ENCODE assay signal across 14 cellular contexts in genomic region chr3:123745184-123745855, GRCh38.
A peak's percentile ranks its signal among the peaks of the same experiment; 100 is the strongest.
DNase-seq lines count a peak whose midpoint lies in the region; ATAC-seq, FAIRE-seq and TF ChIP-seq lines count a peak whose summit lies in the region.
"Had no signal": no experiment of that assay in that cellular context is flagged by ENCODE, and none has a peak within 500 bp of the region (broad histone marks: within the 10 kb centered on the region; RNA-seq: fewer than 3 reads in every experiment).

No MANE protein-coding gene starts in this region.

- H3K79me2 ChIP-seq in GM23338 (replicated peaks; ENCODE audit: insufficient read depth): no peaks in the 10 kb centered on the region

- no peak overlapping the region for H3K4me3 ChIP-seq in GM23338
- H3K4me3 ChIP-seq in WERI-Rb-1 (ENCODE audit: low read depth, low read length): no peak overlapping the region
- H3K4me3 ChIP-seq in small intestine (ENCODE audit: low read depth in 1 of 2, low read length in 2 of 2): no peak overlapping the region
- H3K4me3 ChIP-seq: adrenal gland had no signal

- DNase-seq in GM23338 (ENCODE audit: low spot score) (peak; percentile 57), WERI-Rb-1 (no peak), glomerular visceral epithelial cell (ENCODE audit: extremely low spot score) (peak; percentile 41), small intestine (no peak), erythroblast (lab: John Stamatoyannopoulos, UW) (no peak)
- DNase-seq: activated CD8-positive, alpha-beta T cell treated with anti-CD3 and anti-CD28 coated beads for 36 hours; adrenal gland; C1 segment of cervical spinal cord; NCI-H187 treated with DMSO at 0.1 percent for 48 hours; SHP77 had no signal

- H3K36me3 Mint-ChIP-seq in GM23338 (ENCODE audit: low read depth): no peaks in the 10 kb centered on the region
- H3K36me3 Mint-ChIP-seq in stimulated activated memory B cell treated with anti-CD40 and anti-IgM and Interleukin-4, amounts not matched to agents 10 μg/mL and 1 μg/mL and 100 μg/mL, for 72 hours: no peaks in the 10 kb centered on the region

- H3K9me2 ChIP-seq in GM23338 (ENCODE audit: insufficient read depth): 0 out of 2 replicates have a peak, but pooled peaks cover 3% of the 10 kb centered on the region

- ATAC-seq in GM23338: peak; percentile 74
- ATAC-seq in GM19035 (IDR thresholded peaks at IDR 0.05; ENCODE audit: unreplicated experiment): no peak
- ATAC-seq in stimulated activated memory B cell treated with anti-CD40 and anti-IgM and Interleukin-4, amounts not matched to agents 10 μg/mL and 1 μg/mL and 100 μg/mL, for 72 hours: no peak
- ATAC-seq: activated CD8-positive, alpha-beta T cell treated with anti-CD3 and anti-CD28 coated beads for 36 hours had no signal

- no peaks in the 10 kb centered on the region for H3F3A ChIP-seq in GM23338 (replicated peaks; ENCODE audit: low read depth)

- no peak overlapping the region for H3K27ac Mint-ChIP-seq in GM23338
- H3K27ac Mint-ChIP-seq in stimulated activated memory B cell treated with anti-CD40 and anti-IgM and Interleukin-4, amounts not matched to agents 10 μg/mL and 1 μg/mL and 100 μg/mL, for 72 hours: no peak overlapping the region
- H3K27ac Mint-ChIP-seq: activated CD8-positive, alpha-beta T cell treated with anti-CD3 and anti-CD28 coated beads for 36 hours had no signal

- H3K27me3 ChIP-seq in GM23338 (ENCODE audit: insufficient read depth) (no peaks in the 10 kb centered on the region), WERI-Rb-1 (ENCODE audit: insufficient read depth, low read depth, severe bottlenecking) (no peaks in the 10 kb centered on the region), small intestine (ENCODE audit: control insufficient read depth in 2 of 2, insufficient read depth in 2 of 2, low read length in 2 of 2) (no peaks in the 10 kb centered on the region)
- H3K27me3 ChIP-seq: adrenal gland had no signal

- H3K27ac ChIP-seq in 22Rv1 (no peak overlapping the region), GM23338 (ENCODE audit: low read depth) (no peak overlapping the region), WERI-Rb-1 (no peak overlapping the region), small intestine (ENCODE audit: low read depth in 1 of 2, low read length in 1 of 2) (no peak overlapping the region)
- H3K27ac ChIP-seq: adrenal gland had no signal

- TF ChIP-seq CTCF in 22Rv1 (IDR thresholded peaks at IDR 0.05) (peak; percentile 19; the same call in 1 of the 2 replicates), GM23338 (conservative IDR thresholded peaks at IDR 0.05; ENCODE audit: low read depth in 2 of 2) (peak; percentile 59 to 62), WERI-Rb-1 (IDR thresholded peaks at IDR 0.05; ENCODE audit: low read depth, low read length) (peak; percentile 34; the same call in 1 of the 2 replicates)

- no peaks in the 10 kb centered on the region for H3K4me1 ChIP-seq in GM23338 (ENCODE audit: insufficient read depth)
- no peaks in the 10 kb centered on the region for H3K4me1 ChIP-seq in small intestine (ENCODE audit: control insufficient read depth in 2 of 2, insufficient read depth in 1 of 2, low read depth in 1 of 2, low read length in 1 of 2)
- H3K4me1 ChIP-seq: adrenal gland had no signal

- no peak overlapping the region for H2AFZ ChIP-seq in GM23338

- H3K4me3 Mint-ChIP-seq in GM23338: no peak overlapping the region
- no peak overlapping the region for H3K4me3 Mint-ChIP-seq in stimulated activated memory B cell treated with anti-CD40 and anti-IgM and Interleukin-4, amounts not matched to agents 10 μg/mL and 1 μg/mL and 100 μg/mL, for 72 hours
- H3K4me3 Mint-ChIP-seq: activated CD8-positive, alpha-beta T cell treated with anti-CD3 and anti-CD28 coated beads for 36 hours had no signal

- TF ChIP-seq POLR2A in erythroblast (IDR thresholded peaks at IDR 0.05; ENCODE audit: low read length): no peak

- 89 to 94% (median 92%) methylated on average over 1 of the region's 1 CpG for WGBS in small intestine, 3 donors

- no peaks in the 10 kb centered on the region for H3K36me3 ChIP-seq in GM23338 (ENCODE audit: insufficient read depth)
- H3K36me3 ChIP-seq in WERI-Rb-1: no peaks in the 10 kb centered on the region
- H3K36me3 ChIP-seq in small intestine (ENCODE audit: control insufficient read depth in 2 of 2, insufficient read depth in 2 of 2, low read length in 2 of 2): no peaks in the 10 kb centered on the region
- H3K36me3 ChIP-seq: adrenal gland had no signal

- peaks cover 2% of the 10 kb centered on the region for H3K27me3 Mint-ChIP-seq in GM23338 (ENCODE audit: insufficient read depth, low read depth, poor library complexity)
- H3K27me3 Mint-ChIP-seq in stimulated activated memory B cell treated with anti-CD40 and anti-IgM and Interleukin-4, amounts not matched to agents 10 μg/mL and 1 μg/mL and 100 μg/mL, for 72 hours: peaks cover 31% of the 10 kb centered on the region

- no peaks in the 10 kb centered on the region for H4K20me1 ChIP-seq in GM23338 (replicated peaks; ENCODE audit: insufficient read depth)

- H3K9me3 Mint-ChIP-seq in GM23338: no peaks in the 10 kb centered on the region
- H3K9me3 Mint-ChIP-seq in stimulated activated memory B cell treated with anti-CD40 and anti-IgM and Interleukin-4, amounts not matched to agents 10 μg/mL and 1 μg/mL and 100 μg/mL, for 72 hours: no peaks in the 10 kb centered on the region
- H3K9me3 Mint-ChIP-seq: activated CD8-positive, alpha-beta T cell treated with anti-CD3 and anti-CD28 coated beads for 36 hours had no signal

- H3K9me3 ChIP-seq in WERI-Rb-1 (ENCODE audit: severe bottlenecking) (no peaks in the 10 kb centered on the region), small intestine (ENCODE audit: control insufficient read depth, low read depth) (no peaks in the 10 kb centered on the region)
- H3K9me3 ChIP-seq: adrenal gland had no signal

- H3K4me1 Mint-ChIP-seq in GM23338: peaks cover under 1% of the 10 kb centered on the region; the same call in 2 of the 3 replicates
- H3K4me1 Mint-ChIP-seq in stimulated activated memory B cell treated with anti-CD40 and anti-IgM and Interleukin-4, amounts not matched to agents 10 μg/mL and 1 μg/mL and 100 μg/mL, for 72 hours: no peaks in the 10 kb centered on the region

- no peak overlapping the region for H3K4me2 ChIP-seq in GM23338

- FAIRE-seq in small intestine (lab: Jason Lieb, UNC): no peak
- FAIRE-seq: frontal cortex had no signal

TF ChIP-seq in GM23338, 12 proteins besides CTCF, POLR2A, EP300 and RAD21:
- no peak for TF ChIP-seq ZNF331 (CRISPR knock-in tag; IDR thresholded peaks at IDR 0.05; ENCODE audit: low read depth)
- no peak for TF ChIP-seq JUNB (IDR thresholded peaks at IDR 0.05; ENCODE audit: unreplicated experiment)
- no peak for TF ChIP-seq ETS1 (IDR thresholded peaks at IDR 0.05)

Comparison
In these comparisons a context has a peak if more than half of its experiments do, and no peak if none do; other contexts are left out.
1. DNase-seq: peak in GM23338 (single experiment) and glomerular visceral epithelial cell (single experiment); none in WERI-Rb-1 (single experiment), small intestine (single experiment) and erythroblast (0 of 2).
2. Peak in every context shown above with its lines, with median percentiles within 50 percentile points of each other: CTCF ChIP-seq.